ENCODE assay signal across 10 cellular contexts in genomic region chr21:46551636-46552241, GRCh38. TPM values are rescaled to one million over a fixed set of nuclear protein-coding genes. Genes with fewer than 3 reads are reported as not detected.
DNase-seq lines count a peak whose midpoint lies in the region; ATAC-seq lines count a peak whose summit lies in the region.
"Had no signal": no experiment of that assay in that cellular context is flagged by ENCODE, and none has a peak within 500 bp of the region (broad histone marks: within the 10 kb centered on the region; RNA-seq: fewer than 3 reads in every experiment).

No MANE protein-coding gene starts in this region.

- peaks cover 2% of the 10 kb centered on the region in 2 donors for H3K9me3 Mint-ChIP-seq in activated T-cell treated with anti-CD3 and anti-CD28 coated beads, Interleukin-2, amount 50 U/mL, for 72 hours
- no peaks in the 10 kb centered on the region for H3K9me3 Mint-ChIP-seq in immature natural killer cell

- H3K4me3 Mint-ChIP-seq in activated T-cell treated with anti-CD3 and anti-CD28 coated beads, Interleukin-2, amount 50 U/mL, for 72 hours = peak overlapping the region; percentile 68 to 83
- H3K4me3 Mint-ChIP-seq in immature natural killer cell = peak overlapping the region; percentile 69 to 86 (median 85)

- H3K4me3 ChIP-seq in MG63 = no peak overlapping the region

- peaks cover 60% of the 10 kb centered on the region for H3K36me3 ChIP-seq in MG63

- H3K27ac Mint-ChIP-seq in activated T-cell treated with anti-CD3 and anti-CD28 coated beads, Interleukin-2, amount 50 U/mL, for 72 hours = peak overlapping the region; percentile 90
- peak overlapping the region; percentile 93 to 100 (median 98) for H3K27ac Mint-ChIP-seq in immature natural killer cell

- peak; percentile 83 to 87 for ATAC-seq in activated T-cell treated with anti-CD3 and anti-CD28 coated beads, Interleukin-2, amount 50 U/mL, for 72 hours (replicated peaks in 1 of 2)

- H3K27me3 ChIP-seq in MG63 = no peaks in the 10 kb centered on the region

- no peaks in the 10 kb centered on the region for H3K27me3 Mint-ChIP-seq in activated T-cell treated with anti-CD3 and anti-CD28 coated beads, Interleukin-2, amount 50 U/mL, for 72 hours (ENCODE audit: low read depth)
- H3K27me3 Mint-ChIP-seq in immature natural killer cell (ENCODE audit: low read depth in 3 of 3) = peaks cover 9 to 34% (median 13%) of the 10 kb centered on the region in 3 donors

- peaks cover 9 to 11% of the 10 kb centered on the region in 2 donors for H3K36me3 Mint-ChIP-seq in activated T-cell treated with anti-CD3 and anti-CD28 coated beads, Interleukin-2, amount 50 U/mL, for 72 hours (ENCODE audit: insufficient read depth in 2 of 2)
- H3K36me3 Mint-ChIP-seq in immature natural killer cell = peaks cover 43 to 63% (median 58%) of the 10 kb centered on the region in 3 donors

- DNase-seq in NOMO-1 (lab: John Stamatoyannopoulos, UW; ENCODE audit: unreplicated experiment in 2 of 2) = peak; percentile 33 to 41
- peak; percentile 56 to 68 for DNase-seq in activated T-cell treated with anti-CD3 and anti-CD28 coated beads, Interleukin-2, amount 50 U/mL, for 72 hours
- DNase-seq in immature natural killer cell = peak; percentile 73 to 76 (median 73)
- DNase-seq in stimulated activated naive CD4-positive, alpha-beta T cell (lab: John Stamatoyannopoulos, UW) = peak in 4 of 6 experiments; percentile 19 to 50 (median 42)
- no peak for DNase-seq in HT-29 (ENCODE audit: low spot score)
- no peak for DNase-seq in nucleus accumbens (lab: John Stamatoyannopoulos, UW)
- no peak for DNase-seq in NCI-H2196 treated with DMSO at 0.1 percent for 48 hours (lab: John Stamatoyannopoulos, UW; ENCODE audit: unreplicated experiment)
- DNase-seq in MG63 = no peak
- DNase-seq: NCI-H1694 had no signal

- H3K9me3 ChIP-seq in MG63 = no peaks in the 10 kb centered on the region

- peaks cover 44% of the 10 kb centered on the region for H3K4me1 Mint-ChIP-seq in activated T-cell treated with anti-CD3 and anti-CD28 coated beads, Interleukin-2, amount 50 U/mL, for 72 hours (ENCODE audit: low read depth)
- H3K4me1 Mint-ChIP-seq in immature natural killer cell = peaks cover 55 to 75% of the 10 kb centered on the region in 2 donors

RNA-seq across cellular contexts. Expression of gene S100B, which starts 53.1 kb away (rescaled TPM):
- under 1 TPM in 1 of 2 donors, not detected in 1; 0.72 TPM for total RNA-seq in activated T-cell treated with anti-CD3 and anti-CD28 coated beads, Interleukin-2, amount 50 U/mL, for 72 hours
- 100 to 1,000 TPM in 1 of 3 donors, 10 to 100 TPM in 2; 12.6 to 138 (median 67.6) TPM for polyA plus RNA-seq in immature natural killer cell
- not detected in 2 replicates for total RNA-seq in HT-29 (2014; rRNA removed; shearing (Covaris generic))
- not detected in 2 replicates for total RNA-seq in MG63 (2014; rRNA removed; shearing (Covaris generic); ENCODE audit: low replicate concordance)
- total RNA-seq: endothelial cell of umbilical vein had no signal
- polyA plus RNA-seq: endothelial cell of umbilical vein had no signal

Comparison
In these comparisons a context has a peak if more than half of its experiments do, and no peak if none do; other contexts are left out.
1. DNase-seq: peak in NOMO-1 (2 of 2), activated T-cell treated with anti-CD3 and anti-CD28 coated beads, Interleukin-2, amount 50 U/mL, for 72 hours (2 of 2), immature natural killer cell (3 of 3) and stimulated activated naive CD4-positive, alpha-beta T cell (4 of 6); none in HT-29 (single experiment), nucleus accumbens (0 of 56), NCI-H2196 treated with DMSO at 0.1 percent for 48 hours (single experiment) and MG63 (single experiment).